Comparison of ENCODE assay signal across 8 cellular contexts in the genomic region with DNA sequence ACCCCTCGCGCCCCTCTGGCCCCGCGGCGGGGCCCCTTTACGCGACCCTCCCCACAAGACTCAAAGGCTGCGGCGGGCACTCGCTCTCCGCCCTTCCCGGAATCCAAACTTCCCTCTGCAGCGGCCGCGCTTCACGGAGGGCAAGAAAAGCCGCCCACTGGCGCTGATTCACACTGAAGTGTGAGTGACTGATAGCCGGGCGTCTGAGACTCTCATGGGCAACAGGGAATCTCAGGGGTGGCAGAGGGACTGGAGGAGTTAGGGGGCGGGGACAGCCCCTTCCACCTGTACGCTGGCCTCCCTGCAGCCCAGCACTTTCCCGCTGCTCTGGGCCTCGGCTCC. TPM values are rescaled to one million over a fixed set of nuclear protein-coding genes. Genes with fewer than 3 reads are reported as not detected.
DNase-seq lines count a peak whose midpoint lies in the region; ATAC-seq, FAIRE-seq and TF ChIP-seq lines count a peak whose summit lies in the region.

No MANE protein-coding gene starts in this region.

- H3K36me3 ChIP-seq in RWPE2 (ENCODE audit: low read depth), result no peaks in the 10 kb centered on the region
- no peaks in the 10 kb centered on the region for H3K36me3 ChIP-seq in breast epithelium
- H3K36me3 ChIP-seq in HepG2 (replicated peaks in 1 of 2; ENCODE audit: control insufficient read depth in 1 of 2, insufficient read depth in 2 of 2, low read length in 2 of 2), result peaks cover 1 to 11% of the 10 kb centered on the region in 2 experiments; a peak in 2 of 5 replicates

- intact Hi-C loops in breast epithelium (cut with DNase I; ENCODE audit: low total_unique reads) (no loop called here), HepG2 (cut with micrococcal nuclease; ENCODE audit: unreplicated experiment) (loop anchor here (5.0 kb wide), 1 partner anchor 49 kb away; a partner anchor contains a TSS)

- TF ChIP-seq CTCF in GM12864 (IDR thresholded peaks at IDR 0.05; ENCODE audit: low read depth, low read length, missing control alignments) (no peak), RWPE2 (IDR thresholded peaks at IDR 0.05; ENCODE audit: poor library complexity, severe bottlenecking) (no peak), breast epithelium (IDR thresholded peaks at IDR 0.05) (no peak), HepG2 (CRISPR knock-in tag; IDR thresholded peaks at IDR 0.05) (no peak)

- peaks cover 48% of the 10 kb centered on the region for H3K4me1 Mint-ChIP-seq in stimulated activated naive CD8-positive, alpha-beta T cell treated with anti-CD3 and anti-CD28 coated beads, Interleukin-15, Interleukin-2, amounts not matched to agents 100 ng/mL and 50 ng/mL, for 24 hours (ENCODE audit: low read depth)

- H4K20me1 ChIP-seq in HepG2 (ENCODE audit: insufficient read depth, low read length), result no peaks in the 10 kb centered on the region

- BruUV-seq in HepG2 (replicated peaks; lab: Mats Ljungman, UMichigan), result no TSS peak

- ATAC-seq in RWPE2 (ENCODE audit: low read depth) (0 out of 3 replicates have a peak, but pooled peaks have one; percentile 1), HepG2 (peak; percentile 0; the same call in 2 of the 3 replicates), GM21737 (IDR thresholded peaks at IDR 0.05; ENCODE audit: unreplicated experiment) (no peak), GM21390 (IDR thresholded peaks at IDR 0.05; ENCODE audit: unreplicated experiment) (no peak), GM19455 (IDR thresholded peaks at IDR 0.05; ENCODE audit: unreplicated experiment) (no peak)

- no peaks in the 10 kb centered on the region for H3K9me3 Mint-ChIP-seq in stimulated activated naive CD8-positive, alpha-beta T cell treated with anti-CD3 and anti-CD28 coated beads, Interleukin-15, Interleukin-2, amounts not matched to agents 100 ng/mL and 50 ng/mL, for 24 hours

- peak overlapping the region; percentile 85 for H3K4me2 ChIP-seq in HepG2 (ENCODE audit: low read depth, low read length)

- no peak for TF ChIP-seq RAD21 in HepG2 (CRISPR knock-in tag; IDR thresholded peaks at IDR 0.05)

- CTCF ChIA-PET in HepG2 (lab: Yijun Ruan, JAX; ENCODE audit: low intra/inter-chr PET ratio, low total read pairs), result no interaction called here

- FAIRE-seq in HepG2 (lab: Jason Lieb, UNC), result no peak

- peak overlapping the region; percentile 86 for H3K27ac Mint-ChIP-seq in stimulated activated naive CD8-positive, alpha-beta T cell treated with anti-CD3 and anti-CD28 coated beads, Interleukin-15, Interleukin-2, amounts not matched to agents 100 ng/mL and 50 ng/mL, for 24 hours

- peak overlapping the region; percentile 86 for H3K4me3 Mint-ChIP-seq in stimulated activated naive CD8-positive, alpha-beta T cell treated with anti-CD3 and anti-CD28 coated beads, Interleukin-15, Interleukin-2, amounts not matched to agents 100 ng/mL and 50 ng/mL, for 24 hours

- H2AFZ ChIP-seq in HepG2 (ENCODE audit: low read length), result no peak overlapping the region

- DNase-seq in GM12864 (ENCODE audit: low read depth) (no peak), RWPE2 (ENCODE audit: low spot score) (peak; percentile 73), breast epithelium (ENCODE audit: low spot score in 2 of 2) (peak in 1 of 2 donors; percentile 52), HepG2 (ENCODE audit: low spot score) (no peak)

- H3K4me3 ChIP-seq in GM12864 (ENCODE audit: low read depth, low read length) (peak overlapping the region; percentile 55), RWPE2 (ENCODE audit: severe bottlenecking) (peak overlapping the region; percentile 57), breast epithelium (peak overlapping the region; percentile 72 to 88 (median 79)), HepG2 (replicated peaks in 1 of 3; ENCODE audit: insufficient read depth in 1 of 3, low read depth in 2 of 3, low read length in 3 of 3) (peak overlapping the region; percentile 66 to 75 (median 75))

- H3K27ac ChIP-seq in RWPE2 (ENCODE audit: poor library complexity, severe bottlenecking) (peak overlapping the region; percentile 86), breast epithelium (peak overlapping the region; percentile 87), HepG2 (ENCODE audit: extremely low read length, insufficient read depth, low read length) (peak overlapping the region; percentile 59)

- TF ChIP-seq POLR2A in breast epithelium (IDR thresholded peaks at IDR 0.05) (no peak), HepG2 (IDR thresholded peaks at IDR 0.05; ENCODE audit: insufficient read depth in 1 of 2, low read depth in 2 of 2, low read length in 2 of 2) (no peak)

- peak overlapping the region; percentile 68 for H3K9ac ChIP-seq in HepG2 (ENCODE audit: insufficient read depth, low read depth, low read length)

- H3K27me3 Mint-ChIP-seq in stimulated activated naive CD8-positive, alpha-beta T cell treated with anti-CD3 and anti-CD28 coated beads, Interleukin-15, Interleukin-2, amounts not matched to agents 100 ng/mL and 50 ng/mL, for 24 hours, result no peaks in the 10 kb centered on the region

- POLR2A ChIA-PET in HepG2 (lab: Yijun Ruan, JAX), result interaction anchor here (0.5 to 5.7 kb wide), 7 partner anchors 8 to 59 kb away, joined by 3 to 60 read pairs (median 3); no protein-coding TSS in a partner anchor

- H3K79me2 ChIP-seq in HepG2 (ENCODE audit: insufficient read depth, low read length), result peaks cover 37% of the 10 kb centered on the region

- H3K4me1 ChIP-seq in RWPE2 (ENCODE audit: insufficient read depth, poor library complexity, severe bottlenecking) (peaks cover 44% of the 10 kb centered on the region), breast epithelium (peaks cover 16 to 34% of the 10 kb centered on the region in 2 donors), HepG2 (ENCODE audit: insufficient read depth, low read length) (peaks cover 93% of the 10 kb centered on the region)

- in situ Hi-C loops in HepG2 (cut with HindIII; ENCODE audit: extremely low pct_ligation_motif_present, low pct_unique_long_range_greater_than_20kb), result loop anchor here (5.0 kb wide), 1 partner anchor 36 kb away; a partner anchor contains a TSS

- TF ChIP-seq EP300 in HepG2 (IDR thresholded peaks at IDR 0.05; ENCODE audit: low read depth in 2 of 2, low read length in 2 of 2), result no peak
- TF ChIP-seq EP300 in HepG2 (CRISPR knock-in tag; IDR thresholded peaks at IDR 0.05; ENCODE audit: borderline replicate concordance), result no peak

- H3K27me3 ChIP-seq in RWPE2 (ENCODE audit: insufficient read depth, poor library complexity, severe bottlenecking) (no peaks in the 10 kb centered on the region), breast epithelium (no peaks in the 10 kb centered on the region), HepG2 (ENCODE audit: control insufficient read depth in 1 of 2, insufficient read depth in 2 of 2, low read length in 2 of 2) (no peaks in the 10 kb centered on the region)

- no peaks in the 10 kb centered on the region for H3K36me3 Mint-ChIP-seq in stimulated activated naive CD8-positive, alpha-beta T cell treated with anti-CD3 and anti-CD28 coated beads, Interleukin-15, Interleukin-2, amounts not matched to agents 100 ng/mL and 50 ng/mL, for 24 hours (ENCODE audit: low read depth)

- 3% methylated on average over 5 of the region's 24 CpGs for WGBS in HepG2 (ENCODE audit: low lambda C conversion rate)

- H3K9me3 ChIP-seq in RWPE2 (ENCODE audit: severe bottlenecking) (no peaks in the 10 kb centered on the region), breast epithelium (no peaks in the 10 kb centered on the region), HepG2 (ENCODE audit: low read length) (no peaks in the 10 kb centered on the region)

RNA-seq across cellular contexts. Expression of a gene that starts 0.7 kb away (rescaled TPM):
- 10 to 100 TPM; 40.5 to 74.8 (median 59.3) TPM for total RNA-seq in breast epithelium
- total RNA-seq in HepG2 (2016; rRNA removed; fragmentation: Illumina TruSeq; extraction: Trizol), result 7.0 and 16.9 TPM in 2 replicates
- 8.3 and 8.9 TPM in 2 replicates for total RNA-seq in HepG2 (2016; cell fraction: cytosol; rRNA removed; fragmentation: Illumina TruSeq; extraction: Trizol; ENCODE audit: low read depth)
- total RNA-seq in HepG2 (2016; cell fraction: insoluble cytoplasmic fraction; rRNA removed; fragmentation: Illumina TruSeq; extraction: Trizol), result 6.0 and 17.5 TPM in 2 replicates
- 10.1 and 13.2 TPM in 2 replicates for total RNA-seq in HepG2 (2016; cell fraction: membrane; rRNA removed; fragmentation: Illumina TruSeq; extraction: Trizol)
- 24.2 and 26.2 TPM in 2 replicates for total RNA-seq in HepG2 (2016; cell fraction: nucleus; rRNA removed; fragmentation: Illumina TruSeq; extraction: Trizol)
- 34.5 and 38.6 TPM in 2 replicates for polyA plus RNA-seq in HepG2 (2011; rRNA removed)
- polyA plus RNA-seq in HepG2 (2011; cell fraction: cytosol; rRNA removed), result 9.0 and 10.4 TPM in 2 replicates
- 190 and 200 TPM in 2 replicates for polyA plus RNA-seq in HepG2 (2011; cell fraction: nucleus; rRNA removed)
- polyA plus RNA-seq in HepG2 (2012), result 8.5 and 20.0 TPM in 2 replicates
- polyA plus RNA-seq in HepG2 (2016; cell fraction: cytosol; fragmentation: Illumina TruSeq; extraction: Trizol; ENCODE audit: low read depth), result 8.6 and 9.1 TPM in 2 replicates
- polyA plus RNA-seq in HepG2 (2016; cell fraction: insoluble cytoplasmic fraction; fragmentation: Illumina TruSeq; extraction: Trizol; ENCODE audit: low read depth), result 8.9 and 10.1 TPM in 2 replicates
- polyA plus RNA-seq in HepG2 (2016; cell fraction: membrane; fragmentation: Illumina TruSeq; extraction: Trizol; ENCODE audit: low read depth), result 12.6 and 15.4 TPM in 2 replicates
- 68.6 and 68.9 TPM in 2 replicates for polyA plus RNA-seq in HepG2 (2016; cell fraction: nucleus; fragmentation: Illumina TruSeq; extraction: Trizol; ENCODE audit: insufficient read depth, low read depth)
- polyA minus RNA-seq in HepG2 (2011; rRNA and poly(A)+ RNA removed; ENCODE audit: low replicate concordance), result 33.1 and 43.4 TPM in 2 replicates
- 8.4 and 8.5 TPM in 2 replicates for polyA minus RNA-seq in HepG2 (2011; cell fraction: cytosol; rRNA and poly(A)+ RNA removed)
- 60.7 and 63.2 TPM in 2 replicates for polyA minus RNA-seq in HepG2 (2011; cell fraction: nucleus; rRNA and poly(A)+ RNA removed)

RNA-seq across cellular contexts. Expression of a gene that starts 37.4 kb away (rescaled TPM):
- total RNA-seq in breast epithelium (10 to 100 TPM; 46.4 to 73.4 (median 64.2) TPM), HepG2 (2016; rRNA removed; fragmentation: Illumina TruSeq; extraction: Trizol) (28.5 and 38.0 TPM in 2 replicates)
- 51.3 and 56.9 TPM in 2 replicates for total RNA-seq in HepG2 (2016; cell fraction: cytosol; rRNA removed; fragmentation: Illumina TruSeq; extraction: Trizol; ENCODE audit: low read depth)
- 23.8 and 37.4 TPM in 2 replicates for total RNA-seq in HepG2 (2016; cell fraction: insoluble cytoplasmic fraction; rRNA removed; fragmentation: Illumina TruSeq; extraction: Trizol)
- 75.6 and 77.4 TPM in 2 replicates for total RNA-seq in HepG2 (2016; cell fraction: membrane; rRNA removed; fragmentation: Illumina TruSeq; extraction: Trizol)
- total RNA-seq in HepG2 (2016; cell fraction: nucleus; rRNA removed; fragmentation: Illumina TruSeq; extraction: Trizol), result 22.8 and 24.6 TPM in 2 replicates
- 25.6 and 30.1 TPM in 2 replicates for polyA plus RNA-seq in HepG2 (2011; rRNA removed)
- 24.2 and 29.8 TPM in 2 replicates for polyA plus RNA-seq in HepG2 (2011; cell fraction: cytosol; rRNA removed)
- 85.8 and 92.8 TPM in 2 replicates for polyA plus RNA-seq in HepG2 (2011; cell fraction: nucleus; rRNA removed)
- 14.3 and 23.5 TPM in 2 replicates for polyA plus RNA-seq in HepG2 (2012)
- 52.0 and 56.1 TPM in 2 replicates for polyA plus RNA-seq in HepG2 (2016; cell fraction: cytosol; fragmentation: Illumina TruSeq; extraction: Trizol; ENCODE audit: low read depth)
- polyA plus RNA-seq in HepG2 (2016; cell fraction: insoluble cytoplasmic fraction; fragmentation: Illumina TruSeq; extraction: Trizol; ENCODE audit: low read depth), result 25.2 and 28.5 TPM in 2 replicates
- polyA plus RNA-seq in HepG2 (2016; cell fraction: membrane; fragmentation: Illumina TruSeq; extraction: Trizol; ENCODE audit: low read depth), result 60.4 and 61.0 TPM in 2 replicates
- 46.5 and 50.4 TPM in 2 replicates for polyA plus RNA-seq in HepG2 (2016; cell fraction: nucleus; fragmentation: Illumina TruSeq; extraction: Trizol; ENCODE audit: insufficient read depth, low read depth)
- 10.0 and 18.7 TPM in 2 replicates for polyA minus RNA-seq in HepG2 (2011; rRNA and poly(A)+ RNA removed; ENCODE audit: low replicate concordance)
- 8.1 and 8.4 TPM in 2 replicates for polyA minus RNA-seq in HepG2 (2011; cell fraction: cytosol; rRNA and poly(A)+ RNA removed)
- polyA minus RNA-seq in HepG2 (2011; cell fraction: nucleus; rRNA and poly(A)+ RNA removed), result 18.6 and 22.9 TPM in 2 replicates

RNA-seq across cellular contexts. Expression of a gene that starts 50.1 kb away (rescaled TPM):
- 100 to 1,000 TPM; 161 to 193 (median 181) TPM for total RNA-seq in breast epithelium
- total RNA-seq in HepG2 (2016; rRNA removed; fragmentation: Illumina TruSeq; extraction: Trizol), result 122 and 133 TPM in 2 replicates
- 25.1 and 28.0 TPM in 2 replicates for total RNA-seq in HepG2 (2016; cell fraction: cytosol; rRNA removed; fragmentation: Illumina TruSeq; extraction: Trizol; ENCODE audit: low read depth)
- 104 and 117 TPM in 2 replicates for total RNA-seq in HepG2 (2016; cell fraction: insoluble cytoplasmic fraction; rRNA removed; fragmentation: Illumina TruSeq; extraction: Trizol)
- 56.9 and 59.3 TPM in 2 replicates for total RNA-seq in HepG2 (2016; cell fraction: membrane; rRNA removed; fragmentation: Illumina TruSeq; extraction: Trizol)
- total RNA-seq in HepG2 (2016; cell fraction: nucleus; rRNA removed; fragmentation: Illumina TruSeq; extraction: Trizol), result 109 and 119 TPM in 2 replicates
- polyA plus RNA-seq in HepG2 (2011; rRNA removed), result 73.9 and 76.3 TPM in 2 replicates
- 48.1 and 66.3 TPM in 2 replicates for polyA plus RNA-seq in HepG2 (2011; cell fraction: cytosol; rRNA removed)
- polyA plus RNA-seq in HepG2 (2011; cell fraction: nucleus; rRNA removed), result 210 and 221 TPM in 2 replicates
- polyA plus RNA-seq in HepG2 (2012), result 70.7 and 77.6 TPM in 2 replicates
- polyA plus RNA-seq in HepG2 (2016; cell fraction: cytosol; fragmentation: Illumina TruSeq; extraction: Trizol; ENCODE audit: low read depth), result 11.6 and 13.4 TPM in 2 replicates
- polyA plus RNA-seq in HepG2 (2016; cell fraction: insoluble cytoplasmic fraction; fragmentation: Illumina TruSeq; extraction: Trizol; ENCODE audit: low read depth), result 90.6 and 120 TPM in 2 replicates
- 40.3 and 41.9 TPM in 2 replicates for polyA plus RNA-seq in HepG2 (2016; cell fraction: membrane; fragmentation: Illumina TruSeq; extraction: Trizol; ENCODE audit: low read depth)
- 163 and 167 TPM in 2 replicates for polyA plus RNA-seq in HepG2 (2016; cell fraction: nucleus; fragmentation: Illumina TruSeq; extraction: Trizol; ENCODE audit: insufficient read depth, low read depth)
- 28.2 and 90.0 TPM in 2 replicates for polyA minus RNA-seq in HepG2 (2011; rRNA and poly(A)+ RNA removed; ENCODE audit: low replicate concordance)
- 43.0 and 48.4 TPM in 2 replicates for polyA minus RNA-seq in HepG2 (2011; cell fraction: cytosol; rRNA and poly(A)+ RNA removed)
- 99.5 and 109 TPM in 2 replicates for polyA minus RNA-seq in HepG2 (2011; cell fraction: nucleus; rRNA and poly(A)+ RNA removed)

Comparison
In these comparisons a context has a peak if more than half of its experiments do, and no peak if none do; other contexts are left out.
1. ATAC-seq: peak in RWPE2 (single experiment) and HepG2 (single experiment); none in GM21737 (single experiment), GM21390 (single experiment) and GM19455 (single experiment).
2. Peak in every context shown above with its lines, with median percentiles within 50 percentile points of each other: H3K4me3 ChIP-seq and H3K27ac ChIP-seq.